1 cellular context compared by ENCODE assay signal in the genomic region with DNA sequence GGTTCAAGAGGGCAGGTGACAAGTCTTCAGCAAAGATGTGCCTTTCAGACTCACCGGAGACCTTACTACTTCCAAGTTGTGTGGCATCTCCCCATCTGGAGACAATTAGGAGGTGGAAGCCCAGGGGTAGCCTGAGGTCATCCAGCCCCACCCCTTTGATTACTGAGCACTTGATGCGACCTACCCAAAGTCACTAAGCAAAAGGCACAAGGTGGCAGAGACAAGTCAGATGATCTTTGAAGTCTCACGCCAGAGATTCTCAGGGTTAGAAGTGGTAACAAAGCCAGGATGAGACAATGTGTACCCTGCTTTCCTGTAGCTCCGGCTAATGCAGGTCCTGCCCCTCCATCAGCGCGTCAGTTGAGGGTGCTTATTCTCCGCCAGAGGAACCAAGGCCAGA.
TF ChIP-seq lines count a peak whose summit lies in the region.

No MANE protein-coding gene starts in this region.

TF ChIP-seq in HEK293, 187 proteins besides CTCF, POLR2A, EP300 and RAD21 (continued from another document):
- TF ChIP-seq, protein P1, sequence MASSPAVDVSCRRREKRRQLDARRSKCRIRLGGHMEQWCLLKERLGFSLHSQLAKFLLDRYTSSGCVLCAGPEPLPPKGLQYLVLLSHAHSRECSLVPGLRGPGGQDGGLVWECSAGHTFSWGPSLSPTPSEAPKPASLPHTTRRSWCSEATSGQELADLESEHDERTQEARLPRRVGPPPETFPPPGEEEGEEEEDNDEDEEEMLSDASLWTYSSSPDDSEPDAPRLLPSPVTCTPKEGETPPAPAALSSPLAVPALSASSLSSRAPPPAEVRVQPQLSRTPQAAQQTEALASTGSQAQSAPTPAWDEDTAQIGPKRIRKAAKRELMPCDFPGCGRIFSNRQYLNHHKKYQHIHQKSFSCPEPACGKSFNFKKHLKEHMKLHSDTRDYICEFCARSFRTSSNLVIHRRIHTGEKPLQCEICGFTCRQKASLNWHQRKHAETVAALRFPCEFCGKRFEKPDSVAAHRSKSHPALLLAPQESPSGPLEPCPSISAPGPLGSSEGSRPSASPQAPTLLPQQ (tag by site-specific recombination; IDR thresholded peaks at IDR 0.05) = no peak
- TF ChIP-seq ZNF510 (tag by site-specific recombination; IDR thresholded peaks at IDR 0.05; ENCODE audit: insufficient replicate concordance) (no peak), ZNF221 (tag by site-specific recombination; IDR thresholded peaks at IDR 0.05; ENCODE audit: borderline replicate concordance) (no peak), IKZF3 (tag by site-specific recombination; IDR thresholded peaks at IDR 0.05) (no peak), ZNF843 (tag by site-specific recombination; IDR thresholded peaks at IDR 0.05) (no peak), ZNF239 (tag by site-specific recombination; IDR thresholded peaks at IDR 0.05) (no peak), ZNF560 (tag by site-specific recombination; IDR thresholded peaks at IDR 0.05; ENCODE audit: borderline replicate concordance) (no peak), ZNF174 (tag by site-specific recombination; IDR thresholded peaks at IDR 0.05) (no peak), GLIS1 (tag by site-specific recombination; IDR thresholded peaks at IDR 0.05) (peak; percentile 28; the same call in 1 of the 2 replicates)
- TF ChIP-seq, protein P2, sequence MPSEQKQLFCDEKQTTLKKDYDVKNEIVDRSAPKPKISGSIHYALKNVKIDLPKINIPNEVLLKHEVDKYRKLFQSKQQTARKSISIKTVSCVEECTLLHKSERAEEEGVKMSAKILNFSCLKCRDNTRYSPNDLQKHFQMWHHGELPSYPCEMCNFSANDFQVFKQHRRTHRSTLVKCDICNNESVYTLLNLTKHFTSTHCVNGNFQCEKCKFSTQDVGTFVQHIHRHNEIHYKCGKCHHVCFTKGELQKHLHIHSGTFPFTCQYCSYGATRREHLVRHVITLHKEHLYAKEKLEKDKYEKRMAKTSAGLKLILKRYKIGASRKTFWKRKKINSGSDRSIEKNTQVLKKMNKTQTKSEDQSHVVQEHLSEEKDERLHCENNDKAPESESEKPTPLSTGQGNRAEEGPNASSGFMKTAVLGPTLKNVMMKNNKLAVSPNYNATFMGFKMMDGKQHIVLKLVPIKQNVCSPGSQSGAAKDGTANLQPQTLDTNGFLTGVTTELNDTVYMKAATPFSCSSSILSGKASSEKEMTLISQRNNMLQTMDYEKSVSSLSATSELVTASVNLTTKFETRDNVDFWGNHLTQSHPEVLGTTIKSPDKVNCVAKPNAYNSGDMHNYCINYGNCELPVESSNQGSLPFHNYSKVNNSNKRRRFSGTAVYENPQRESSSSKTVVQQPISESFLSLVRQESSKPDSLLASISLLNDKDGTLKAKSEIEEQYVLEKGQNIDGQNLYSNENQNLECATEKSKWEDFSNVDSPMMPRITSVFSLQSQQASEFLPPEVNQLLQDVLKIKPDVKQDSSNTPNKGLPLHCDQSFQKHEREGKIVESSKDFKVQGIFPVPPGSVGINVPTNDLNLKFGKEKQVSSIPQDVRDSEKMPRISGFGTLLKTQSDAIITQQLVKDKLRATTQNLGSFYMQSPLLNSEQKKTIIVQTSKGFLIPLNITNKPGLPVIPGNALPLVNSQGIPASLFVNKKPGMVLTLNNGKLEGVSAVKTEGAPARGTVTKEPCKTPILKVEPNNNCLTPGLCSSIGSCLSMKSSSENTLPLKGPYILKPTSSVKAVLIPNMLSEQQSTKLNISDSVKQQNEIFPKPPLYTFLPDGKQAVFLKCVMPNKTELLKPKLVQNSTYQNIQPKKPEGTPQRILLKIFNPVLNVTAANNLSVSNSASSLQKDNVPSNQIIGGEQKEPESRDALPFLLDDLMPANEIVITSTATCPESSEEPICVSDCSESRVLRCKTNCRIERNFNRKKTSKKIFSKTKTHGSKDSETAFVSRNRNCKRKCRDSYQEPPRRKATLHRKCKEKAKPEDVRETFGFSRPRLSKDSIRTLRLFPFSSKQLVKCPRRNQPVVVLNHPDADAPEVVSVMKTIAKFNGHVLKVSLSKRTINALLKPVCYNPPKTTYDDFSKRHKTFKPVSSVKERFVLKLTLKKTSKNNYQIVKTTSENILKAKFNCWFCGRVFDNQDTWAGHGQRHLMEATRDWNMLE (tag by site-specific recombination; conservative IDR thresholded peaks at IDR 0.05; ENCODE audit: low read depth) = no peak
